In the genomic region with DNA sequence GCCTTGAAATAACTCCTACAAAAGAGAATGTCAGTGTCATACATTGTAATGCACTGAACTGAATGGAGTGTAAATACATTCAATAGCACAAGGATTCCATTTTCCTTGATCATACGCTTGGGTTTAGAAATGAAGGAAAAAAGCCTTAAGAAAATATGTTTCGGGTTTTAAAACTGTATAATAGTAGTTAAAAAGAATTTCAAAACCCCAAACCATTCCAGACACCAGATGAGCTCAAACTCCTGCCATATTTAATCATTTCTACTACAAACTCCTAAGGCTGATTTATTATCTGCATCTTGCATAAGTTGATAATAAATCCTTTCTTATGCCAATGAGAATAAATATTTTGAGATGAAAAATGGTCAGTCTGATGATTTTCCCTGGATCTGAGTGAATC, we compare ENCODE assay signal across 17 cellular contexts. TPM values are rescaled to one million over a fixed set of nuclear protein-coding genes. Genes with fewer than 3 reads are reported as not detected.
DNase-seq lines count a peak whose midpoint lies in the region; ATAC-seq and TF ChIP-seq lines count a peak whose summit lies in the region.
"Had no signal": no experiment of that assay in that cellular context is flagged by ENCODE, and none has a peak within 500 bp of the region (broad histone marks: within the 10 kb centered on the region; RNA-seq: fewer than 3 reads in every experiment).

No MANE protein-coding gene starts in this region.

- peaks cover 23% of the 10 kb centered on the region for H3K4me1 Mint-ChIP-seq in endothelial cell (ENCODE audit: unreplicated experiment)

- no peaks in the 10 kb centered on the region for H3K27me3 Mint-ChIP-seq in endothelial cell (ENCODE audit: unreplicated experiment)

- TF ChIP-seq CTCF in fibroblast of mammary gland (conservative IDR thresholded peaks at IDR 0.05; ENCODE audit: control insufficient read depth, insufficient read depth, low read depth, low read length) = no peak
- TF ChIP-seq CTCF in thoracic aorta (IDR thresholded peaks at IDR 0.05) = no peak
- no peak for TF ChIP-seq CTCF in endothelial cell (IDR thresholded peaks at IDR 0.05; ENCODE audit: unreplicated experiment)
- no peak for TF ChIP-seq CTCF in osteoblast (IDR thresholded peaks at IDR 0.05; ENCODE audit: extremely low read depth, low read depth, low read length)

- no peaks in the 10 kb centered on the region for H3K9me3 ChIP-seq in adipocyte (ENCODE audit: control insufficient read depth, low read length)
- H3K9me3 ChIP-seq in thoracic aorta = no peaks in the 10 kb centered on the region
- H3K9me3 ChIP-seq in osteoblast (ENCODE audit: low read depth, low read length) = no peaks in the 10 kb centered on the region

- H3K27ac ChIP-seq in thoracic aorta = peak overlapping the region; percentile 5 to 24
- H3K27ac ChIP-seq in osteoblast (ENCODE audit: low read depth, low read length) = no peak overlapping the region
- H3K27ac ChIP-seq: C4-2B had no signal

- no peak overlapping the region for H3K9ac ChIP-seq in adipocyte (ENCODE audit: low read length)

- H3K4me2 ChIP-seq in osteoblast (ENCODE audit: insufficient read depth, low read length) = no peak overlapping the region

- no peak overlapping the region for H2AFZ ChIP-seq in osteoblast (ENCODE audit: low read length)

- H3K27ac Mint-ChIP-seq in endothelial cell (ENCODE audit: unreplicated experiment) = no peak overlapping the region

- no peaks in the 10 kb centered on the region for H3K9me3 Mint-ChIP-seq in endothelial cell (ENCODE audit: unreplicated experiment)

- H3K27me3 ChIP-seq in adipocyte (replicated peaks; ENCODE audit: control insufficient read depth, insufficient read depth, low read length) (no peaks in the 10 kb centered on the region), thoracic aorta (replicated peaks; ENCODE audit: insufficient read depth) (no peaks in the 10 kb centered on the region), osteoblast (ENCODE audit: insufficient read depth, low read length) (peaks cover 12% of the 10 kb centered on the region)

- H4K20me1 ChIP-seq in osteoblast (ENCODE audit: insufficient read depth, low read length) = no peaks in the 10 kb centered on the region

- ATAC-seq in thoracic aorta (ENCODE audit: insufficient number of reproducible peaks, low FRiP score, low read depth) (no peak), GM21825 (IDR thresholded peaks at IDR 0.05; ENCODE audit: unreplicated experiment) (no peak)
- ATAC-seq: Panc1 had no signal

- H3K79me2 ChIP-seq in osteoblast (ENCODE audit: insufficient read depth, low read length) = no peaks in the 10 kb centered on the region

- H3K36me3 Mint-ChIP-seq in endothelial cell (ENCODE audit: low read depth, unreplicated experiment) = no peaks in the 10 kb centered on the region

- H3K36me3 ChIP-seq in adipocyte (ENCODE audit: control insufficient read depth, insufficient read depth, low read length, severe bottlenecking) = no peaks in the 10 kb centered on the region
- H3K36me3 ChIP-seq in thoracic aorta = no peaks in the 10 kb centered on the region
- H3K36me3 ChIP-seq in osteoblast (ENCODE audit: insufficient read depth, low read length) = no peaks in the 10 kb centered on the region

- H3K4me3 ChIP-seq in adipocyte (ENCODE audit: low read length) = no peak overlapping the region
- H3K4me3 ChIP-seq in fibroblast of mammary gland (ENCODE audit: control insufficient read depth, low read depth, low read length) = no peak overlapping the region
- H3K4me3 ChIP-seq in thoracic aorta = no peak overlapping the region
- H3K4me3 ChIP-seq in osteoblast (ENCODE audit: insufficient read depth, low read length) = no peak overlapping the region

- H3K4me3 Mint-ChIP-seq in endothelial cell (ENCODE audit: unreplicated experiment) = no peak overlapping the region

- DNase-seq in GM03348 (ENCODE audit: low spot score) (peak; percentile 40), adipocyte (ENCODE audit: low read depth) (peak; percentile 43), fibroblast of mammary gland (ENCODE audit: low read depth) (peak; percentile 18), thoracic aorta (ENCODE audit: low spot score) (no peak), endothelial cell (ENCODE audit: low spot score) (no peak), osteoblast (ENCODE audit: insufficient read length, low spot score, missing footprints) (no peak)
- DNase-seq: DMS79 treated with DMSO at 0.1 percent for 48 hours, Kasumi-1, NCI-H1694, NCI-H2081, NCI-H2171, NCI-H345, NCI-H524 treated with DMSO at 0.1 percent for 48 hours, NCI-H82 had no signal

- H3K4me1 ChIP-seq in adipocyte (ENCODE audit: control insufficient read depth, insufficient read depth, low read length) = peaks cover 24% of the 10 kb centered on the region
- H3K4me1 ChIP-seq in thoracic aorta (ENCODE audit: control insufficient read depth in 1 of 2, low read depth in 2 of 2) = peaks cover 28 to 51% of the 10 kb centered on the region in 2 donors
- H3K4me1 ChIP-seq in osteoblast (ENCODE audit: insufficient read depth, low read length) = peaks cover 3% of the 10 kb centered on the region

RNA-seq across cellular contexts. Expression of a gene that starts 51.0 kb away (rescaled TPM):
- total RNA-seq in thoracic aorta (10 to 100 TPM; 33.0 to 41.6 TPM), endothelial cell (ENCODE audit: unreplicated experiment) (17.2 TPM), osteoblast (70.6 and 77.5 TPM in 2 replicates)

Comparison
In these comparisons a context has a peak if more than half of its experiments do, and no peak if none do; other contexts are left out.
1. DNase-seq: peak in GM03348 (single experiment), adipocyte (single experiment) and fibroblast of mammary gland (single experiment); none in thoracic aorta (single experiment), endothelial cell (single experiment) and osteoblast (single experiment).